ENCODE assay signal across 26 cellular contexts in genomic region chr12:65966852-65967593, GRCh38.
"Had no signal": no experiment of that assay in that cellular context is flagged by ENCODE, and none has a peak within 500 bp of the region (broad histone marks: within the 10 kb centered on the region; RNA-seq: fewer than 3 reads in every experiment).

No MANE protein-coding gene starts in this region.

- H3K4me3 ChIP-seq: body of pancreas, colonic mucosa had no signal

- DNase-seq: activated CD4-positive, alpha-beta memory T cell treated with anti-CD3 and anti-CD28 coated beads for 36 hours; activated CD4-positive, alpha-beta T cell treated with anti-CD3 and anti-CD28 coated beads for 36 hours; activated CD4-positive, alpha-beta T cell treated with anti-CD3 and anti-CD28 coated beads, Interleukin-2, amount 10 ng/mL, durations not matched to agents 24 days and 14 days; activated CD4-positive, CD25-positive, alpha-beta regulatory T cell; activated CD4-positive, CD25-positive, alpha-beta regulatory T cell treated with anti-CD3 and anti-CD28 coated beads, Interleukin-2, amount 50 U/mL, for 72 hours; activated CD8-positive, alpha-beta memory T cell treated with anti-CD3 and anti-CD28 coated beads, Interleukin-2, amount 10 ng/mL, durations not matched to agents 7 days and 5 days; activated CD8-positive, alpha-beta memory T cell treated with anti-CD3 and anti-CD28 coated beads, Interleukin-2, amount 50 U/mL, for 4 hours; activated CD8-positive, alpha-beta T cell treated with anti-CD3 and anti-CD28 coated beads, Interleukin-2, amount 10 ng/mL, durations not matched to agents 7 days and 5 days; activated effector memory CD4-positive, alpha-beta T cell treated with anti-CD3 and anti-CD28 coated beads, Interleukin-2, amount 50 U/mL, for 16 hours; activated naive CD4-positive, alpha-beta T cell; activated naive CD4-positive, alpha-beta T cell treated with anti-CD3 and anti-CD28 coated beads, Interleukin-2, amount 10 ng/mL, durations not matched to agents 7 days and 5 days; activated naive CD8-positive, alpha-beta T cell treated with anti-CD3 and anti-CD28 coated beads, Interleukin-2, amount 10 ng/mL, durations not matched to agents 7 days and 5 days; activated T-cell treated with anti-CD3 and anti-CD28 coated beads, Interleukin-2, amount 50 U/mL, for 1 hour; activated T-cell treated with anti-CD3 and anti-CD28 coated beads, Interleukin-2, amount 50 U/mL, for 48 hours; anterior cingulate cortex; body of pancreas; caudate nucleus; cerebellar nuclear complex; colonic mucosa; effector CD8-positive, alpha-beta T cell; head of caudate nucleus; T-helper 2 cell had no signal

- H3K4me1 ChIP-seq: body of pancreas, colonic mucosa had no signal

- H3K27me3 ChIP-seq: body of pancreas, colonic mucosa had no signal

- ATAC-seq: activated CD4-positive, alpha-beta T cell treated with anti-CD3 and anti-CD28 coated beads for 36 hours; activated CD8-positive, alpha-beta memory T cell treated with anti-CD3 and anti-CD28 coated beads, Interleukin-2, amount 10 ng/mL, durations not matched to agents 7 days and 5 days; activated CD8-positive, alpha-beta T cell treated with anti-CD3 and anti-CD28 coated beads, Interleukin-2, amount 10 ng/mL, durations not matched to agents 7 days and 5 days; activated naive CD4-positive, alpha-beta T cell treated with anti-CD3 and anti-CD28 coated beads, Interleukin-2, amount 50 U/mL, for 72 hours; body of pancreas; esophagus mucosa had no signal

- FAIRE-seq: astrocyte, frontal cortex had no signal

- H3K9me3 ChIP-seq: body of pancreas, colonic mucosa had no signal

- H3K27ac ChIP-seq: body of pancreas, colonic mucosa had no signal

- H3K36me3 ChIP-seq: colonic mucosa had no signal
